Comparison of ENCODE assay signal across 14 cellular contexts in the genomic region with DNA sequence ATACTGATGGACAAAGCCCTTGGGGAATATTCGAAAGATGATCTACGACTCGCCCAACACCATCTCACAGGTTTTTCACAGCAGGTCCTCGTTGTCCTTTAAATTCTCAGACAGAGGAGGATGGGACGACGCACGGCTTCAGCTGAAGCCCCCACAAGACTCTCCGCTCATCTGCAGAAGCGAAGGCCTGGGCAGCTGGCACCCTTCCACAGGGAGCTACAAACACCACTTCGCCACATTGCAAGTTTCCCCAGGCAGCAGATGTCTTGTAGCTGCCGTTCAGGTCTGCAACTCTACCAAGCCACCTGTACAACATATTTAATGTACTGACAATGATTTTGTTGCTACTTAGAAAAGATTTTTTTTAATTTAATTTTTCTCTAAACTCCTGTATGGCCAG.
"Had no signal": no experiment of that assay in that cellular context is flagged by ENCODE, and none has a peak within 500 bp of the region (broad histone marks: within the 10 kb centered on the region; RNA-seq: fewer than 3 reads in every experiment).

No MANE protein-coding gene starts in this region.

- H3K27ac ChIP-seq: foreskin keratinocyte, lower lobe of right lung, parathyroid adenoma, thoracic aorta had no signal

- H3K27me3 ChIP-seq: foreskin keratinocyte had no signal

- H3K4me3 ChIP-seq: lower lobe of right lung, thoracic aorta had no signal

- H3K36me3 ChIP-seq: lower lobe of right lung, thoracic aorta had no signal

- H3K9me3 ChIP-seq: thoracic aorta had no signal

- H3K9ac ChIP-seq: parathyroid adenoma had no signal

- DNase-seq: activated CD4-positive, alpha-beta T cell treated with anti-CD3 and anti-CD28 coated beads for 1 hour; activated CD4-positive, alpha-beta T cell treated with anti-CD3 and anti-CD28 coated beads, Interleukin-2, amount 50 U/mL, for 4 hours; activated naive CD4-positive, alpha-beta T cell treated with anti-CD3 and anti-CD28 coated beads for 36 hours; activated naive CD8-positive, alpha-beta T cell treated with anti-CD3 and anti-CD28 coated beads, Interleukin-2, amount 50 U/mL, for 24 hours; activated T-cell treated with anti-CD3 and anti-CD28 coated beads for 4 hours; aorta; cortex of kidney; effector CD4-positive, alpha-beta T cell; foreskin keratinocyte; left cardiac atrium; lower lobe of right lung; stimulated activated CD4-positive, alpha-beta T cell treated with anti-CD3 and anti-CD28 coated beads, Interleukin-1b, Interleukin-23, amount 100 ng/mL, for 48 hours had no signal

- H3K4me1 ChIP-seq: foreskin keratinocyte, lower lobe of right lung, parathyroid adenoma had no signal

- ATAC-seq: foreskin keratinocyte, left cardiac atrium, lower lobe of right lung had no signal
